ENCODE assay signal across 9 cellular contexts in the genomic region with DNA sequence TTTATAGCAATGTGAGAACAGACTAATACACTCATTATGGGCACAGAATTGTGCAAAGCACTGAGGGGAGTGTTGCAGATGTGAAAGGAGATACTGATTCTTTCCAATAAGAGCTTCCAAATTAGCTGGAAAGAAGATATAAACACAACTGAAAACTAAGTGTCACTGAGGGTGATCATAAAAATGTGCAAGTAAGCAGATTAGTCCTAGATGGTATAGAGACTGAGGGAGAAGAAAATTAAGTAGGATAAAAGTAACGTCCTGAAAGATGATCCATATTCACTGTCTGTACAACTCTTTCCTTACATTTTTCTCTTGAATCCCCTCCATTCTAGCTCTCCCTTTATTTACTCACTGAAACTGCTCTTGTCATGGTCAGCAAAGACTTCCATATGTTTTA. TPM values are rescaled to one million over a fixed set of nuclear protein-coding genes. Genes with fewer than 3 reads are reported as not detected.
"Had no signal": no experiment of that assay in that cellular context is flagged by ENCODE, and none has a peak within 500 bp of the region (broad histone marks: within the 10 kb centered on the region; RNA-seq: fewer than 3 reads in every experiment).

No MANE protein-coding gene starts in this region.

- H3K4me3 ChIP-seq: GM12878 had no signal

- DNase-seq: GDM1, GF-D8 had no signal

- ATAC-seq: GM12878 had no signal

- FAIRE-seq: G401.6, GM12878, GM12891, GM12892, GM18507, GM19239 had no signal

RNA-seq across cellular contexts. Expression of a gene that starts 11.2 kb away (rescaled TPM):
- total RNA-seq: G401, GM12878 had no signal
